ENCODE assay signal across 8 cellular contexts in the genomic region with DNA sequence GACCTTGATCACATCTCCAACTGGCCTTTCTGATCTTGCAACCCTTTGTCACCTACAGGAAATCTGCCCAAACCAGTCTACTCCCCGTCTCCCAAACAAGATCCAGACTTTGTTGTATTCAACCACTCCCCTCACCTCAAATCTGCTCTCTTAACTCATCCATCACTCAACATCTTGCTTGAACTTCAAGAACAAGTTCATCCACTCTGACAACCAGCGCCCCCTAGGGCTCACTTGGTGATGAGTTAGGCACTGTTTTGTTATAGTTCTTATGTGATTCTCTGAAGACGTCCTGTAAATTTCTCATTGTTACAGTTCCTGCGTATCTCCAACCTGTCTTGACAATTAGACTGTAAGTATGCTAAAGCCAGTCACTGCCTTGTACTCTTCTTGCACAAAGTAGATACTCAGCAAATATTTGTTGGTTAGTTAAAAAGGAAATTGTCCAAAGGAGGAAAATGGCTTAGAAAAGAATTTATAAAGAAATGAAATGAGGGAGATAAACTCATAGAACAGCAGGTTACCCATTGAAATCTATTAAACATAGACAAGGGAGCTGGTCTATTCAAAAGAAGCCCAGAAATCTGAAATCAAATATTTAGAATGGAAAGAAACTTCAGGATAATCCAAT. TPM values are rescaled to one million over a fixed set of nuclear protein-coding genes. Genes with fewer than 3 reads are reported as not detected.
A peak's percentile ranks its signal among the peaks of the same experiment; 100 is the strongest.
DNase-seq lines count a peak whose midpoint lies in the region; ATAC-seq and TF ChIP-seq lines count a peak whose summit lies in the region.

No MANE protein-coding gene starts in this region.

- DNase-seq in BJ (ENCODE audit: low read depth), result no peak
- peak; percentile 70 for DNase-seq in Jurkat, Clone E6-1 (ENCODE audit: low read depth, low spot score)
- peak; percentile 83 for DNase-seq in activated CD4-positive, alpha-beta T cell treated with anti-CD3 and anti-CD28 coated beads, Interleukin-2, amount 10 ng/mL, durations not matched to agents 24 days and 14 days
- peak; percentile 54 for DNase-seq in epithelial cell of esophagus (ENCODE audit: low read depth)
- DNase-seq in renal cortical epithelial cell (ENCODE audit: low read depth), result peak; percentile 10
- no peak for DNase-seq in NCI-H2107 treated with DMSO at 0.1 percent for 48 hours (lab: John Stamatoyannopoulos, UW; ENCODE audit: unreplicated experiment)

- peaks cover 6% of the 10 kb centered on the region for H3K27me3 ChIP-seq in BJ (ENCODE audit: control insufficient read depth, insufficient read depth, low read length)

- H3K27ac Mint-ChIP-seq in activated CD4-positive, alpha-beta T cell treated with anti-CD3 and anti-CD28 coated beads, Interleukin-2, amount 10 ng/mL, durations not matched to agents 24 days and 14 days, result no peak overlapping the region

- POLR2A ChIA-PET in BJ (lab: Charles Lee), result no interaction called here

- CTCF ChIA-PET in BJ (lab: Yijun Ruan, JAX), result interaction anchor here (0.9 to 1.6 kb wide), 3 partner anchors 10 to 24 kb away, joined by 3 to 5 read pairs (median 3); no protein-coding TSS in a partner anchor

- H3K36me3 ChIP-seq in BJ (ENCODE audit: control insufficient read depth, insufficient read depth, low read length), result no peaks in the 10 kb centered on the region

- no peaks in the 10 kb centered on the region for H3K4me1 Mint-ChIP-seq in activated CD4-positive, alpha-beta T cell treated with anti-CD3 and anti-CD28 coated beads, Interleukin-2, amount 10 ng/mL, durations not matched to agents 24 days and 14 days

- no peaks in the 10 kb centered on the region for H3K9me3 Mint-ChIP-seq in activated CD4-positive, alpha-beta T cell treated with anti-CD3 and anti-CD28 coated beads, Interleukin-2, amount 10 ng/mL, durations not matched to agents 24 days and 14 days

- peaks cover 31% of the 10 kb centered on the region for H3K27me3 Mint-ChIP-seq in activated CD4-positive, alpha-beta T cell treated with anti-CD3 and anti-CD28 coated beads, Interleukin-2, amount 10 ng/mL, durations not matched to agents 24 days and 14 days

- H3K4me3 Mint-ChIP-seq in activated CD4-positive, alpha-beta T cell treated with anti-CD3 and anti-CD28 coated beads, Interleukin-2, amount 10 ng/mL, durations not matched to agents 24 days and 14 days, result no peak overlapping the region

- no peaks in the 10 kb centered on the region for H3K36me3 Mint-ChIP-seq in activated CD4-positive, alpha-beta T cell treated with anti-CD3 and anti-CD28 coated beads, Interleukin-2, amount 10 ng/mL, durations not matched to agents 24 days and 14 days (ENCODE audit: low read depth)

- ATAC-seq in HG02852 (IDR thresholded peaks at IDR 0.05; ENCODE audit: unreplicated experiment) (no peak), GM18858 (IDR thresholded peaks at IDR 0.05; ENCODE audit: unreplicated experiment) (no peak)

- H3K4me3 ChIP-seq in BJ (ENCODE audit: low read depth, low read length), result no peak overlapping the region
- H3K4me3 ChIP-seq in Jurkat, Clone E6-1 (ENCODE audit: low read length), result no peak overlapping the region
- H3K4me3 ChIP-seq in epithelial cell of esophagus (ENCODE audit: low read length), result no peak overlapping the region

- TF ChIP-seq CTCF in BJ (IDR thresholded peaks at IDR 0.05; ENCODE audit: insufficient read depth, low read depth, low read length) (peak; percentile 49), epithelial cell of esophagus (IDR thresholded peaks at IDR 0.05; ENCODE audit: insufficient read depth, low read depth, low read length, missing control alignments) (peak; percentile 42)

- intact Hi-C loops in activated CD4-positive, alpha-beta T cell treated with anti-CD3 and anti-CD28 coated beads, Interleukin-2, amount 10 ng/mL, durations not matched to agents 24 days and 14 days (cut with micrococcal nuclease), result no loop called here

RNA-seq across cellular contexts. Expression of a gene that starts 5.3 kb away (rescaled TPM):
- 21.1 and 31.6 TPM in 2 replicates for polyA plus RNA-seq in BJ (2011; rRNA removed)
- polyA minus RNA-seq in BJ (2011; rRNA and poly(A)+ RNA removed), result 31.3 and 49.8 TPM in 2 replicates
- 2.1 TPM for polyA plus RNA-seq in Jurkat, Clone E6-1 (2012; ENCODE audit: insufficient read depth, insufficient read length)
- 0.45 and 0.98 TPM in 2 replicates for total RNA-seq in activated CD4-positive, alpha-beta T cell treated with anti-CD3 and anti-CD28 coated beads, Interleukin-2, amount 10 ng/mL, durations not matched to agents 24 days and 14 days
- 8.5 and 18.6 TPM in 2 replicates for total RNA-seq in renal cortical epithelial cell

Comparison
In these comparisons a context has a peak if more than half of its experiments do, and no peak if none do; other contexts are left out.
1. DNase-seq: peak in Jurkat, Clone E6-1 (single experiment), activated CD4-positive, alpha-beta T cell treated with anti-CD3 and anti-CD28 coated beads, Interleukin-2, amount 10 ng/mL, durations not matched to agents 24 days and 14 days (single experiment), epithelial cell of esophagus (single experiment) and renal cortical epithelial cell (single experiment); none in BJ (single experiment) and NCI-H2107 treated with DMSO at 0.1 percent for 48 hours (single experiment).